ENCODE assay signal across 8 cellular contexts in genomic region chr20:56439784-56440291, GRCh38. TPM values are rescaled to one million over a fixed set of nuclear protein-coding genes. Genes with fewer than 3 reads are reported as not detected.
A peak's percentile ranks its signal among the peaks of the same experiment; 100 is the strongest.
DNase-seq lines count a peak whose midpoint lies in the region; ATAC-seq and TF ChIP-seq lines count a peak whose summit lies in the region.
"Had no signal": no experiment of that assay in that cellular context is flagged by ENCODE, and none has a peak within 500 bp of the region (broad histone marks: within the 10 kb centered on the region; RNA-seq: fewer than 3 reads in every experiment).

No MANE protein-coding gene starts in this region.

- no peak overlapping the region for H3K9ac ChIP-seq in smooth muscle cell (ENCODE audit: low read depth)

- no peaks in the 10 kb centered on the region for H3K9me3 ChIP-seq in smooth muscle cell (replicated peaks; ENCODE audit: low read depth)

- intact Hi-C loops in activated CD4-positive, alpha-beta memory T cell treated with anti-CD3 and anti-CD28 coated beads for 36 hours (cut with micrococcal nuclease), result loop anchor here (1.0 to 2.0 kb wide), 4 partner anchors 15 to 29 kb away; partner anchors contain the start of gene RTF2
- intact Hi-C loops in Right ventricle myocardium superior (cut with DNase I), result no loop called here

- peak overlapping the region; percentile 54 for H3K4me3 Mint-ChIP-seq in HFFc6
- H3K4me3 Mint-ChIP-seq in activated CD4-positive, alpha-beta memory T cell treated with anti-CD3 and anti-CD28 coated beads for 36 hours, result peak overlapping the region; percentile 48

- H3K4me1 ChIP-seq in smooth muscle cell (ENCODE audit: low read depth), result peaks cover 7% of the 10 kb centered on the region

- peak overlapping the region; percentile 88 for H3K27ac ChIP-seq in smooth muscle cell (ENCODE audit: low read depth)

- CTCF ChIA-PET in activated CD4-positive, alpha-beta memory T cell treated with anti-CD3 and anti-CD28 coated beads for 36 hours (lab: Charles Lee), result no interaction called here

- no peaks in the 10 kb centered on the region for H3K36me3 ChIP-seq in smooth muscle cell (ENCODE audit: low read depth)

- peaks cover 23% of the 10 kb centered on the region for H3F3A ChIP-seq in smooth muscle cell (ENCODE audit: low read depth)

- peak; percentile 86 for ATAC-seq in Right ventricle myocardium superior (ENCODE audit: poor library complexity)
- ATAC-seq in GM19023 (IDR thresholded peaks at IDR 0.05; ENCODE audit: unreplicated experiment), result no peak
- no peak for ATAC-seq in HG02981 (IDR thresholded peaks at IDR 0.05; ENCODE audit: unreplicated experiment)

- H3K4me2 ChIP-seq in smooth muscle cell, result peak overlapping the region; percentile 60

- DNase-seq in HFFc6 (peak; percentile 98), Right ventricle myocardium superior (peak; percentile 80), smooth muscle cell (lab: John Stamatoyannopoulos, UW; ENCODE audit: unreplicated experiment) (no peak), NCI-H774 (lab: John Stamatoyannopoulos, UW) (no peak)
- peak; percentile 41 for DNase-seq in activated CD4-positive, alpha-beta memory T cell treated with anti-CD3 and anti-CD28 coated beads for 36 hours
- DNase-seq: NCI-H526 treated with DMSO at 0.1 percent for 48 hours had no signal

- H2AFZ ChIP-seq in smooth muscle cell (ENCODE audit: low read depth), result peak overlapping the region; percentile 42

- WGBS in smooth muscle cell (ENCODE audit: low lambda C conversion rate), result 7% methylated on average over 5 of the region's 5 CpGs

- no peaks in the 10 kb centered on the region for H3K27me3 ChIP-seq in smooth muscle cell (ENCODE audit: low read depth)

- no peaks in the 10 kb centered on the region for H3K36me3 Mint-ChIP-seq in HFFc6 (ENCODE audit: low read depth)
- peaks cover 9% of the 10 kb centered on the region for H3K36me3 Mint-ChIP-seq in activated CD4-positive, alpha-beta memory T cell treated with anti-CD3 and anti-CD28 coated beads for 36 hours

- H3K9me3 Mint-ChIP-seq in HFFc6, result no peaks in the 10 kb centered on the region
- no peaks in the 10 kb centered on the region for H3K9me3 Mint-ChIP-seq in activated CD4-positive, alpha-beta memory T cell treated with anti-CD3 and anti-CD28 coated beads for 36 hours

- H4K20me1 ChIP-seq in smooth muscle cell (ENCODE audit: low read depth), result no peaks in the 10 kb centered on the region

- no peaks in the 10 kb centered on the region for H3K79me2 ChIP-seq in smooth muscle cell (ENCODE audit: low read depth)

- H3K27me3 Mint-ChIP-seq in HFFc6 (ENCODE audit: insufficient read depth), result peaks cover 2% of the 10 kb centered on the region; the same call in 1 of the 2 replicates
- H3K27me3 Mint-ChIP-seq in activated CD4-positive, alpha-beta memory T cell treated with anti-CD3 and anti-CD28 coated beads for 36 hours, result no peaks in the 10 kb centered on the region

- TF ChIP-seq CTCF in HFFc6 (IDR thresholded peaks at IDR 0.05) (no peak), smooth muscle cell (IDR thresholded peaks at IDR 0.05; ENCODE audit: borderline replicate concordance, insufficient read depth, poor library complexity, severe bottlenecking) (no peak)

- peak overlapping the region; percentile 92 for H3K27ac Mint-ChIP-seq in HFFc6
- H3K27ac Mint-ChIP-seq in activated CD4-positive, alpha-beta memory T cell treated with anti-CD3 and anti-CD28 coated beads for 36 hours, result peak overlapping the region; percentile 90

- POLR2A ChIA-PET in activated CD4-positive, alpha-beta memory T cell treated with anti-CD3 and anti-CD28 coated beads for 36 hours (lab: Charles Lee), result interaction anchor here (0.5 to 1.2 kb wide), 4 partner anchors 10 to 28 kb away, joined by 3 to 5 read pairs (median 4); partner anchors contain the start of gene CASS4

- peaks cover 66% of the 10 kb centered on the region for H3K4me1 Mint-ChIP-seq in HFFc6 (ENCODE audit: low read depth)
- peaks cover 48% of the 10 kb centered on the region for H3K4me1 Mint-ChIP-seq in activated CD4-positive, alpha-beta memory T cell treated with anti-CD3 and anti-CD28 coated beads for 36 hours (ENCODE audit: low read depth)

- no peak overlapping the region for H3K4me3 ChIP-seq in smooth muscle cell

RNA-seq across cellular contexts. Expression of gene CASS4, which starts 27.8 kb away (rescaled TPM):
- total RNA-seq in HFFc6 (2021; fragmentation: NEBNext Ultra II Directional; extraction: Animal tissue kit (Norgen Biotek cat#: 25700)), result under 1 TPM; 0.38 to 0.70 (median 0.56) TPM
- 1 to 10 TPM; 7.8 to 8.6 TPM for total RNA-seq in activated CD4-positive, alpha-beta memory T cell treated with anti-CD3 and anti-CD28 coated beads for 36 hours
- total RNA-seq in Right ventricle myocardium superior (0.40 TPM), smooth muscle cell (0.22 TPM in 1 of 2 replicates, not detected in the other)
- 0.07 and 0.34 TPM in 2 replicates for polyA plus RNA-seq in smooth muscle cell

RNA-seq across cellular contexts. Expression of gene RTF2, which starts 28.6 kb away (rescaled TPM):
- total RNA-seq in HFFc6 (2021; fragmentation: NEBNext Ultra II Directional; extraction: Animal tissue kit (Norgen Biotek cat#: 25700)), result 100 to 1,000 TPM; 148 to 158 (median 153) TPM
- total RNA-seq in activated CD4-positive, alpha-beta memory T cell treated with anti-CD3 and anti-CD28 coated beads for 36 hours, result 10 to 100 TPM; 81.8 to 83.1 TPM
- total RNA-seq in Right ventricle myocardium superior, result 78.7 TPM
- total RNA-seq in smooth muscle cell, result 35.1 and 38.0 TPM in 2 replicates
- 106 and 109 TPM in 2 replicates for polyA plus RNA-seq in smooth muscle cell

RNA-seq across cellular contexts. Expression of gene CSTF1, which starts 47.4 kb away (rescaled TPM):
- total RNA-seq in HFFc6 (2021; fragmentation: NEBNext Ultra II Directional; extraction: Animal tissue kit (Norgen Biotek cat#: 25700)), result 10 to 100 TPM; 32.1 to 40.5 (median 34.6) TPM
- total RNA-seq in activated CD4-positive, alpha-beta memory T cell treated with anti-CD3 and anti-CD28 coated beads for 36 hours, result 10 to 100 TPM; 53.9 to 56.6 TPM
- 16.8 TPM for total RNA-seq in Right ventricle myocardium superior
- total RNA-seq in smooth muscle cell, result 38.5 and 52.4 TPM in 2 replicates
- polyA plus RNA-seq in smooth muscle cell, result 21.6 and 27.8 TPM in 2 replicates

RNA-seq across cellular contexts. Expression of gene AURKA, which starts 47.8 kb away (rescaled TPM):
- total RNA-seq in HFFc6 (2021; fragmentation: NEBNext Ultra II Directional; extraction: Animal tissue kit (Norgen Biotek cat#: 25700)), result 10 to 100 TPM; 37.2 to 82.0 (median 77.1) TPM
- 100 to 1,000 TPM in 1 of 2 experiments, 10 to 100 TPM in 1; 99.7 to 101 TPM for total RNA-seq in activated CD4-positive, alpha-beta memory T cell treated with anti-CD3 and anti-CD28 coated beads for 36 hours
- total RNA-seq in Right ventricle myocardium superior, result 6.0 TPM
- total RNA-seq in smooth muscle cell, result 9.2 and 12.7 TPM in 2 replicates
- 13.8 and 13.9 TPM in 2 replicates for polyA plus RNA-seq in smooth muscle cell

Comparison
In these comparisons a context has a peak if more than half of its experiments do, and no peak if none do; other contexts are left out.
1. DNase-seq: peak in HFFc6 (single experiment), activated CD4-positive, alpha-beta memory T cell treated with anti-CD3 and anti-CD28 coated beads for 36 hours (single experiment) and Right ventricle myocardium superior (single experiment); none in smooth muscle cell (single experiment) and NCI-H774 (single experiment).